ENCODE assay signal across 24 cellular contexts in the genomic region with DNA sequence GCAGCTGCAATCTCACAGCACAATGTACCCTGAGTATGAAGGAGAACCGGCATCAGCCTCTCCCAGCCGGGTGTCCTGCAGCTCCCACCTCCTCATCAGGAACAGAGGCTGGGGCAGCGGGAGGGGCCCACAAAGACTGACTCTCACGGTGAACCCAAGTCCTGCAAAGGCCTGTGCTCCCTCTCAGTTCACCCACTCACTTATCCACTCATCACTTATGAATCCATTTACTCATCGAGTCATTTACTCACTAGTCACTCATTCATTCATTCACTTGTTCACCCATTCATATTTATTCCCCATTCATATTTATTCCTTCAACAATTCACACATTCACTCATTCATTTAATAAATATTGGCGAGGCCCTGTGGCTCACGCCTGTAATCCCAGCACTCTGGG. TPM values are rescaled to one million over a fixed set of nuclear protein-coding genes. Genes with fewer than 3 reads are reported as not detected.
"Had no signal": no experiment of that assay in that cellular context is flagged by ENCODE, and none has a peak within 500 bp of the region (broad histone marks: within the 10 kb centered on the region; RNA-seq: fewer than 3 reads in every experiment).

No MANE protein-coding gene starts in this region.

- H3K4me3 ChIP-seq: cardiac muscle cell, hepatocyte, left lung, right lobe of liver, transverse colon, vagina had no signal

- H3K4me1 ChIP-seq: left lung, right lobe of liver had no signal

- H3K4me3 Mint-ChIP-seq: activated naive CD8-positive, alpha-beta T cell treated with anti-CD3 and anti-CD28 coated beads for 36 hours; immature natural killer cell; mesothelial cell of epicardium; nephron; stimulated activated naive B cell treated with anti-CD40 and anti-IgM and Interleukin-4, amounts not matched to agents 10 μg/mL and 1 μg/mL and 100 μg/mL, for 72 hours; T-helper 1 cell treated with Interleukin-12 subunit alpha and Interleukin-12 subunit beta and Interleukin-4 antibody, amounts not matched to agents 30 μg/mL and 1 μg/mL, for 36 hours had no signal

- H2AFZ ChIP-seq: hepatocyte had no signal

- H3K27ac Mint-ChIP-seq: activated naive CD8-positive, alpha-beta T cell treated with anti-CD3 and anti-CD28 coated beads for 36 hours; immature natural killer cell; mesothelial cell of epicardium; stimulated activated naive B cell treated with anti-CD40 and anti-IgM and Interleukin-4, amounts not matched to agents 10 μg/mL and 1 μg/mL and 100 μg/mL, for 72 hours; T-helper 1 cell treated with Interleukin-12 subunit alpha and Interleukin-12 subunit beta and Interleukin-4 antibody, amounts not matched to agents 30 μg/mL and 1 μg/mL, for 36 hours had no signal

- H3K9me3 Mint-ChIP-seq: activated naive CD8-positive, alpha-beta T cell treated with anti-CD3 and anti-CD28 coated beads for 36 hours; immature natural killer cell; mesothelial cell of epicardium; nephron; stimulated activated naive B cell treated with anti-CD40 and anti-IgM and Interleukin-4, amounts not matched to agents 10 μg/mL and 1 μg/mL and 100 μg/mL, for 72 hours; T-helper 1 cell treated with Interleukin-12 subunit alpha and Interleukin-12 subunit beta and Interleukin-4 antibody, amounts not matched to agents 30 μg/mL and 1 μg/mL, for 36 hours had no signal

- H3K9me3 ChIP-seq: left lung, right lobe of liver, transverse colon, vagina had no signal

- H3K27me3 ChIP-seq: cardiac muscle cell, hepatocyte, right lobe of liver, transverse colon, vagina had no signal

- H3K36me3 Mint-ChIP-seq: activated naive CD8-positive, alpha-beta T cell treated with anti-CD3 and anti-CD28 coated beads for 36 hours; immature natural killer cell; mesothelial cell of epicardium; stimulated activated naive B cell treated with anti-CD40 and anti-IgM and Interleukin-4, amounts not matched to agents 10 μg/mL and 1 μg/mL and 100 μg/mL, for 72 hours had no signal

- ATAC-seq: left lung; right lobe of liver; stimulated activated naive B cell treated with anti-CD40 and anti-IgM and Interleukin-4, amounts not matched to agents 10 μg/mL and 1 μg/mL and 100 μg/mL, for 72 hours had no signal

- H3K27ac ChIP-seq: cardiac muscle cell, epithelial cell of prostate, hepatocyte, right lobe of liver, transverse colon had no signal

- DNase-seq: activated CD4-positive, alpha-beta T cell treated with anti-CD3 and anti-CD28 coated beads for 4 hours; activated CD4-positive, alpha-beta T cell treated with anti-CD3 and anti-CD28 coated beads, Interleukin-2, amount 50 U/mL, for 48 hours; activated CD4-positive, CD25-positive, alpha-beta regulatory T cell; activated naive CD4-positive, alpha-beta T cell treated with Interleukin-2 at 50 U/mL for 16 hours; activated naive CD8-positive, alpha-beta T cell treated with anti-CD3 and anti-CD28 coated beads for 36 hours; activated T-cell treated with anti-CD3 and anti-CD28 coated beads, Interleukin-2, amount 50 U/mL, for 48 hours; cortex of kidney; foreskin fibroblast; immature natural killer cell; left lung; nucleus accumbens; right lobe of liver; small intestine; stimulated activated naive B cell treated with anti-CD40 and anti-IgM and Interleukin-4, amounts not matched to agents 10 μg/mL and 1 μg/mL and 100 μg/mL, for 72 hours; T1000; transverse colon had no signal

- H3K36me3 ChIP-seq: cardiac muscle cell, left lung, right lobe of liver, transverse colon, vagina had no signal

- H3K4me1 Mint-ChIP-seq: activated naive CD8-positive, alpha-beta T cell treated with anti-CD3 and anti-CD28 coated beads for 36 hours; immature natural killer cell; stimulated activated naive B cell treated with anti-CD40 and anti-IgM and Interleukin-4, amounts not matched to agents 10 μg/mL and 1 μg/mL and 100 μg/mL, for 72 hours had no signal

- H3K4me2 ChIP-seq: hepatocyte had no signal

RNA-seq across cellular contexts. Expression of gene ZNF423, which starts 11.5 kb away (rescaled TPM):
- total RNA-seq: activated CD8-positive, alpha-beta memory T cell treated with anti-CD3 and anti-CD28 coated beads for 36 hours; activated naive CD8-positive, alpha-beta T cell treated with anti-CD3 and anti-CD28 coated beads for 36 hours had no signal
- polyA plus RNA-seq: immature natural killer cell had no signal
